1 cellular context compared by ENCODE assay signal in genomic region chr1:9267352-9267686, GRCh38.
TF ChIP-seq lines count a peak whose summit lies in the region.

No MANE protein-coding gene starts in this region.

TF ChIP-seq in HCT116, 20 proteins besides CTCF, POLR2A, EP300 and RAD21 (continued from another document):
- TF ChIP-seq YY1 (IDR thresholded peaks at IDR 0.05; ENCODE audit: extremely low read depth, insufficient replicate concordance, low read depth, low read length), result no peak
